ENCODE assay signal across 19 cellular contexts in genomic region chr2:239539776-239540100, GRCh38.
DNase-seq lines count a peak whose midpoint lies in the region; ATAC-seq and TF ChIP-seq lines count a peak whose summit lies in the region.
"Had no signal": no experiment of that assay in that cellular context is flagged by ENCODE, and none has a peak within 500 bp of the region (broad histone marks: within the 10 kb centered on the region; RNA-seq: fewer than 3 reads in every experiment).

No MANE protein-coding gene starts in this region.

- TF ChIP-seq CTCF in right atrium auricular region (IDR thresholded peaks at IDR 0.05): no peak
- TF ChIP-seq CTCF in chondrocyte (IDR thresholded peaks at IDR 0.05): no peak
- TF ChIP-seq CTCF in psoas muscle (IDR thresholded peaks at IDR 0.05): no peak
- no peak for TF ChIP-seq CTCF in spleen (IDR thresholded peaks at IDR 0.05 in 8 of 11, conservative IDR thresholded peaks at IDR 0.05 in 3 of 11)

- H3K4me3 Mint-ChIP-seq in chondrocyte (ENCODE audit: unreplicated experiment): no peak overlapping the region
- H3K4me3 Mint-ChIP-seq: CD4-positive, CD25-positive, alpha-beta regulatory T cell; HFFc6 had no signal

- H3K27ac Mint-ChIP-seq in chondrocyte (ENCODE audit: unreplicated experiment): no peak overlapping the region
- H3K27ac Mint-ChIP-seq: CD4-positive, CD25-positive, alpha-beta regulatory T cell; CD8-positive, alpha-beta memory T cell; HFFc6 had no signal

- no peaks in the 10 kb centered on the region for H3K4me1 ChIP-seq in right atrium auricular region
- H3K4me1 ChIP-seq in psoas muscle: peaks cover 15% of the 10 kb centered on the region
- no peaks in the 10 kb centered on the region for H3K4me1 ChIP-seq in spleen
- H3K4me1 ChIP-seq: BE2C had no signal

- H3K27ac ChIP-seq in right atrium auricular region: no peak overlapping the region
- peak overlapping the region; percentile 83 for H3K27ac ChIP-seq in psoas muscle
- no peak overlapping the region for H3K27ac ChIP-seq in spleen

- H3K36me3 ChIP-seq in right atrium auricular region: no peaks in the 10 kb centered on the region
- no peaks in the 10 kb centered on the region for H3K36me3 ChIP-seq in psoas muscle (ENCODE audit: insufficient read depth in 1 of 2, low read depth in 1 of 2)
- H3K36me3 ChIP-seq in spleen: no peaks in the 10 kb centered on the region
- H3K36me3 ChIP-seq: BE2C had no signal

- no peaks in the 10 kb centered on the region for H3K27me3 ChIP-seq in right atrium auricular region
- H3K27me3 ChIP-seq in psoas muscle (ENCODE audit: insufficient read depth in 3 of 3, low read length in 2 of 3): no peaks in the 10 kb centered on the region
- H3K27me3 ChIP-seq in spleen (replicated peaks in 1 of 7): peaks cover 0 to 19% (median 0%) of the 10 kb centered on the region in 7 donors

- H3K27me3 Mint-ChIP-seq in chondrocyte (ENCODE audit: low read depth): peaks cover 15% of the 10 kb centered on the region

- H3K9me3 ChIP-seq in right atrium auricular region: no peaks in the 10 kb centered on the region
- H3K9me3 ChIP-seq in psoas muscle: peaks cover 8% of the 10 kb centered on the region
- H3K9me3 ChIP-seq in spleen: peaks cover 0 to 5% (median 3%) of the 10 kb centered on the region in 8 donors
- H3K9me3 ChIP-seq: BE2C had no signal

- no peak overlapping the region for H3K4me3 ChIP-seq in right atrium auricular region
- peak overlapping the region; percentile 44 for H3K4me3 ChIP-seq in psoas muscle
- no peak overlapping the region for H3K4me3 ChIP-seq in spleen

- 27 to 58% (median 32%) methylated on average over 11 of the region's 11 CpGs for WGBS in psoas muscle, 3 donors
- WGBS in spleen, 5 donors: 80 to 96% (median 85%) methylated on average over 10 to 11 of the region's 11 CpGs

- H3K9me3 Mint-ChIP-seq in chondrocyte (ENCODE audit: low read depth): peaks cover 21% of the 10 kb centered on the region

- peak; percentile 22 for DNase-seq in left ventricle myocardium superior
- no peak for DNase-seq in right atrium auricular region (ENCODE audit: low spot score)
- DNase-seq in chondrocyte (ENCODE audit: low spot score): peak; percentile 37
- peak in 1 of 2 donors; percentile 77 for DNase-seq in psoas muscle
- peak; percentile 31 for DNase-seq in spleen
- DNase-seq in DMS53 (lab: John Stamatoyannopoulos, UW): no peak
- DNase-seq in NCI-H1436 (lab: John Stamatoyannopoulos, UW): no peak
- DNase-seq: ACHN; BE2C; C1 segment of cervical spinal cord; CD4-positive, CD25-positive, alpha-beta regulatory T cell; DMS79; GDM1; GOT3; H7; HFFc6 had no signal

- intact Hi-C loops in left ventricle myocardium superior (cut with micrococcal nuclease): no loop called here
- intact Hi-C loops in psoas muscle (cut with DNase I): no loop called here
- intact Hi-C loops in spleen (cut with DNase I; ENCODE audit: low total_unique reads): no loop called here

- peak; percentile 28 for ATAC-seq in left ventricle myocardium superior
- peak; percentile 62 to 95 (median 83) for ATAC-seq in psoas muscle
- no peak for ATAC-seq in HG03432 (IDR thresholded peaks at IDR 0.05; ENCODE audit: unreplicated experiment)
- ATAC-seq: HCT116 had no signal

- no peak for TF ChIP-seq POLR2A in spleen (IDR thresholded peaks at IDR 0.05)

- no peaks in the 10 kb centered on the region for H3K4me1 Mint-ChIP-seq in chondrocyte (ENCODE audit: low read depth)

- H3K36me3 Mint-ChIP-seq in chondrocyte (ENCODE audit: low read depth): peaks cover 1% of the 10 kb centered on the region
- H3K36me3 Mint-ChIP-seq: CD4-positive, CD25-positive, alpha-beta regulatory T cell; CD8-positive, alpha-beta memory T cell had no signal

Comparison
In these comparisons a context has a peak if more than half of its experiments do, and no peak if none do; other contexts are left out.
1. DNase-seq: peak in left ventricle myocardium superior (single experiment), chondrocyte (single experiment) and spleen (single experiment); none in right atrium auricular region (single experiment), DMS53 (single experiment) and NCI-H1436 (single experiment).